In genomic region chr4:6908397-6909112, GRCh38 we compare ENCODE assay signal across 8 cellular contexts. TPM values are rescaled to one million over a fixed set of nuclear protein-coding genes. Genes with fewer than 3 reads are reported as not detected.
DNase-seq lines count a peak whose midpoint lies in the region; ATAC-seq and TF ChIP-seq lines count a peak whose summit lies in the region.

No MANE protein-coding gene starts in this region.

- DNase-seq in DMS53 (lab: John Stamatoyannopoulos, UW) (peak; percentile 47), DMS53 treated with DMSO at 0.1 percent for 48 hours (lab: John Stamatoyannopoulos, UW; ENCODE audit: unreplicated experiment) (no peak), posterior vena cava (ENCODE audit: low spot score) (no peak), NCI-H1436 treated with DMSO at 0.1 percent for 48 hours (lab: John Stamatoyannopoulos, UW) (no peak)
- DNase-seq in activated CD8-positive, alpha-beta T cell treated with anti-CD3 and anti-CD28 coated beads for 36 hours = no peak

- H3K4me1 ChIP-seq in iPS-15b (ENCODE audit: control insufficient read depth, insufficient read depth, low read length) = peaks cover 10% of the 10 kb centered on the region
- H3K4me1 ChIP-seq in subcutaneous abdominal adipose tissue (ENCODE audit: control insufficient read depth in 5 of 5, insufficient read depth in 5 of 5, low read length in 5 of 5) = peaks cover 2 to 52% (median 26%) of the 10 kb centered on the region in 5 donors

- no peak for ATAC-seq in activated CD8-positive, alpha-beta T cell treated with anti-CD3 and anti-CD28 coated beads for 36 hours
- no peak for ATAC-seq in GM21390 (IDR thresholded peaks at IDR 0.05; ENCODE audit: unreplicated experiment)

- H3K4me3 ChIP-seq in iPS-15b (ENCODE audit: low read depth, low read length) (peak overlapping the region; percentile 69), subcutaneous abdominal adipose tissue (ENCODE audit: low read depth in 1 of 5, low read length in 5 of 5) (peak overlapping the region; percentile 80 to 89 (median 81))

- peak overlapping the region; percentile 83 for H3K27ac ChIP-seq in subcutaneous abdominal adipose tissue (ENCODE audit: low read depth, low read length)

- H3K9ac ChIP-seq in iPS-15b (ENCODE audit: low read depth, low read length) (no peak overlapping the region), subcutaneous abdominal adipose tissue (ENCODE audit: low read length in 5 of 5) (peak overlapping the region in 4 of 5 donors; percentile 72 to 95 (median 84))

- H3K27ac Mint-ChIP-seq in activated CD8-positive, alpha-beta T cell treated with anti-CD3 and anti-CD28 coated beads for 36 hours = peak overlapping the region; percentile 81

- H3K4me3 Mint-ChIP-seq in activated CD8-positive, alpha-beta T cell treated with anti-CD3 and anti-CD28 coated beads for 36 hours = peak overlapping the region; percentile 81

- intact Hi-C loops in activated CD8-positive, alpha-beta T cell treated with anti-CD3 and anti-CD28 coated beads for 36 hours (cut with micrococcal nuclease) = no loop called here
- intact Hi-C loops in posterior vena cava (cut with DNase I) = no loop called here

- H3K36me3 ChIP-seq in iPS-15b (ENCODE audit: control insufficient read depth, insufficient read depth, low read length) = no peaks in the 10 kb centered on the region
- H3K36me3 ChIP-seq in subcutaneous abdominal adipose tissue (ENCODE audit: control insufficient read depth in 5 of 5, insufficient read depth in 5 of 5, low read length in 5 of 5) = no peaks in the 10 kb centered on the region

- H3K27me3 ChIP-seq in iPS-15b (ENCODE audit: control insufficient read depth, insufficient read depth, low read length) (peaks cover 13% of the 10 kb centered on the region), subcutaneous abdominal adipose tissue (ENCODE audit: control insufficient read depth in 5 of 5, insufficient read depth in 4 of 5, low read length in 5 of 5) (peaks cover 0 to 10% (median 5%) of the 10 kb centered on the region in 5 donors)

- POLR2A ChIA-PET in activated CD8-positive, alpha-beta T cell treated with anti-CD3 and anti-CD28 coated beads for 36 hours (lab: Charles Lee) = interaction anchor here (0.6 to 3.6 kb wide), 18 partner anchors 9 to 275 kb away, joined by 3 to 31 read pairs (median 4); partner anchors contain the start of genes BLOC1S4, KIAA0232 and TADA2B

- peaks cover 3% of the 10 kb centered on the region for H3K36me3 Mint-ChIP-seq in activated CD8-positive, alpha-beta T cell treated with anti-CD3 and anti-CD28 coated beads for 36 hours (ENCODE audit: low read depth)

- CTCF ChIA-PET in activated CD8-positive, alpha-beta T cell treated with anti-CD3 and anti-CD28 coated beads for 36 hours (lab: Charles Lee) = interaction anchor here (1.1 to 3.5 kb wide), 11 partner anchors 9 to 203 kb away, joined by 3 to 15 read pairs (median 7); partner anchors contain the start of genes GRPEL1 and TADA2B

- H3K27me3 Mint-ChIP-seq in activated CD8-positive, alpha-beta T cell treated with anti-CD3 and anti-CD28 coated beads for 36 hours = no peaks in the 10 kb centered on the region

- no peaks in the 10 kb centered on the region for H3K9me3 ChIP-seq in iPS-15b (ENCODE audit: control insufficient read depth, insufficient read depth, low read length)
- H3K9me3 ChIP-seq in subcutaneous abdominal adipose tissue (ENCODE audit: control insufficient read depth in 5 of 5, low read length in 5 of 5) = no peaks in the 10 kb centered on the region

- H3K4me1 Mint-ChIP-seq in activated CD8-positive, alpha-beta T cell treated with anti-CD3 and anti-CD28 coated beads for 36 hours (ENCODE audit: low read depth) = peaks cover 40% of the 10 kb centered on the region

- H3K9me3 Mint-ChIP-seq in activated CD8-positive, alpha-beta T cell treated with anti-CD3 and anti-CD28 coated beads for 36 hours = no peaks in the 10 kb centered on the region

- TF ChIP-seq CTCF in activated CD8-positive, alpha-beta T cell treated with anti-CD3 and anti-CD28 coated beads for 36 hours (IDR thresholded peaks at IDR 0.05) = no peak

RNA-seq across cellular contexts. Expression of gene TBC1D14, which starts 1.1 kb away (rescaled TPM):
- 10 to 100 TPM; 34.7 to 36.3 TPM for total RNA-seq in activated CD8-positive, alpha-beta T cell treated with anti-CD3 and anti-CD28 coated beads for 36 hours
- 10 to 100 TPM; 30.5 to 42.6 TPM for total RNA-seq in posterior vena cava
